In genomic region chr17:8383143-8383974, GRCh38 we compare ENCODE assay signal across 8 cellular contexts. TPM values are rescaled to one million over a fixed set of nuclear protein-coding genes. Genes with fewer than 3 reads are reported as not detected.
DNase-seq lines count a peak whose midpoint lies in the region; TF ChIP-seq lines count a peak whose summit lies in the region.

Gene RPL26, minus strand, starts transcription at chr17:8383193. Its CDS starts 883 bp downstream, at chr17:8382310.

- 0% methylated on average over 19 of the region's 70 CpGs for WGBS in SK-N-SH (ENCODE audit: low lambda C conversion rate)
- WGBS in thymus = under 1% methylated on average over 70 of the region's 70 CpGs

- CTCF ChIA-PET in SK-N-SH (lab: Yijun Ruan, JAX) = interaction anchor here (0.6 to 2.9 kb wide), 40 partner anchors 8 to 407 kb away, joined by 3 to 19 read pairs (median 4); partner anchors contain the start of genes CCDC42, MYH10, NDEL1 and RNF222

- H3K27me3 Mint-ChIP-seq in HFFc6 (ENCODE audit: insufficient read depth) = peaks cover 11% of the 10 kb centered on the region
- no peaks in the 10 kb centered on the region for H3K27me3 Mint-ChIP-seq in activated naive CD4-positive, alpha-beta T cell treated with anti-CD3 and anti-CD28 coated beads, Interleukin-2, amount 50 U/mL, for 24 hours

- H3K9me2 ChIP-seq in SK-N-SH = no peaks in the 10 kb centered on the region

- H3K4me2 ChIP-seq in SK-N-SH (peak within 1 kb of the TSS; percentile 98), osteoblast (ENCODE audit: insufficient read depth, low read length) (peak within 1 kb of the TSS; percentile 87)

- peaks cover 39% of the 10 kb centered on the region for H4K20me1 ChIP-seq in SK-N-SH (ENCODE audit: insufficient read depth)
- peaks cover 30% of the 10 kb centered on the region for H4K20me1 ChIP-seq in osteoblast (ENCODE audit: insufficient read depth, low read length)

- H3K36me3 ChIP-seq in SK-N-SH (replicated peaks in 1 of 2; ENCODE audit: control insufficient read depth in 1 of 2, insufficient read depth in 2 of 2, low read length in 1 of 2) = peaks cover 23 to 40% of the 10 kb centered on the region in 2 experiments
- H3K36me3 ChIP-seq in osteoblast (ENCODE audit: insufficient read depth, low read length) = peaks cover 35% of the 10 kb centered on the region
- H3K36me3 ChIP-seq in thymus (ENCODE audit: control insufficient read depth, insufficient read depth) = peaks cover 29% of the 10 kb centered on the region

- H3K4me1 ChIP-seq in SK-N-SH (ENCODE audit: control insufficient read depth in 1 of 2, insufficient read depth in 2 of 2, low read depth in 1 of 2, low read length in 1 of 2) (peaks cover 21 to 28% of the 10 kb centered on the region in 2 experiments; a peak in 3 of 4 replicates), osteoblast (ENCODE audit: insufficient read depth, low read length) (peaks cover 34% of the 10 kb centered on the region), thymus (ENCODE audit: control insufficient read depth, insufficient read depth, low read length) (peaks cover 18% of the 10 kb centered on the region)

- TF ChIP-seq POLR2A in NB4 (IDR thresholded peaks at IDR 0.05; ENCODE audit: extremely low read depth, insufficient read length) = peak; percentile 92

- H3K27me3 ChIP-seq in SK-N-SH (ENCODE audit: insufficient read depth) (no peaks in the 10 kb centered on the region), osteoblast (ENCODE audit: insufficient read depth, low read length) (no peaks in the 10 kb centered on the region), thymus (ENCODE audit: control insufficient read depth, insufficient read depth) (no peaks in the 10 kb centered on the region)

- peak within 1 kb of the TSS; percentile 95 for H3K9ac ChIP-seq in SK-N-SH

- TF ChIP-seq CTCF in HFFc6 (IDR thresholded peaks at IDR 0.05) = peak; percentile 99
- TF ChIP-seq CTCF in NB4 (IDR thresholded peaks at IDR 0.05; ENCODE audit: low read depth, low read length) = peak; percentile 38
- peak; percentile 98 for TF ChIP-seq CTCF in SK-N-SH (IDR thresholded peaks at IDR 0.05)
- peak; percentile 97 for TF ChIP-seq CTCF in osteoblast (IDR thresholded peaks at IDR 0.05; ENCODE audit: extremely low read depth, low read depth, low read length)

- peak within 1 kb of the TSS; percentile 73 for H2AFZ ChIP-seq in SK-N-SH (ENCODE audit: low read depth)
- H2AFZ ChIP-seq in osteoblast (ENCODE audit: low read length) = peak within 1 kb of the TSS; percentile 72

- peak; percentile 98 for DNase-seq in HFFc6
- peak; percentile 94 for DNase-seq in NB4 (ENCODE audit: low read depth)
- DNase-seq in SK-N-SH = peak; percentile 94
- DNase-seq in glomerular visceral epithelial cell (ENCODE audit: extremely low spot score) = peak; percentile 99
- DNase-seq in osteoblast (ENCODE audit: insufficient read length, low spot score, missing footprints) = peak; percentile 97

- peak; percentile 40; the same call in 1 of the 2 replicates for TF ChIP-seq RAD21 in SK-N-SH (IDR thresholded peaks at IDR 0.05; ENCODE audit: low read length)

- peaks cover 61% of the 10 kb centered on the region for H3K4me1 Mint-ChIP-seq in HFFc6 (ENCODE audit: low read depth)
- H3K4me1 Mint-ChIP-seq in activated naive CD4-positive, alpha-beta T cell treated with anti-CD3 and anti-CD28 coated beads, Interleukin-2, amount 50 U/mL, for 24 hours = peaks cover 45% of the 10 kb centered on the region

- peak in 1 of 2 experiments; percentile 8; a peak in 1 of 4 replicates for TF ChIP-seq EP300 in SK-N-SH (IDR thresholded peaks at IDR 0.05; ENCODE audit: borderline replicate concordance in 1 of 2, low read depth in 1 of 2, low read length in 1 of 2)

- peaks cover 64% of the 10 kb centered on the region for H3F3A ChIP-seq in SK-N-SH (replicated peaks; ENCODE audit: insufficient read depth)

- peak within 1 kb of the TSS; percentile 100 for H3K4me3 Mint-ChIP-seq in HFFc6
- H3K4me3 Mint-ChIP-seq in activated naive CD4-positive, alpha-beta T cell treated with anti-CD3 and anti-CD28 coated beads, Interleukin-2, amount 50 U/mL, for 24 hours = peak within 1 kb of the TSS; percentile 100

- no peaks in the 10 kb centered on the region for H3K9me3 ChIP-seq in SK-N-SH
- H3K9me3 ChIP-seq in osteoblast (ENCODE audit: low read depth, low read length) = no peaks in the 10 kb centered on the region
- H3K9me3 ChIP-seq in thymus (ENCODE audit: control insufficient read depth) = no peaks in the 10 kb centered on the region

- H3K36me3 Mint-ChIP-seq in HFFc6 (ENCODE audit: low read depth) = peaks cover 46% of the 10 kb centered on the region
- peaks cover 27% of the 10 kb centered on the region for H3K36me3 Mint-ChIP-seq in activated naive CD4-positive, alpha-beta T cell treated with anti-CD3 and anti-CD28 coated beads, Interleukin-2, amount 50 U/mL, for 24 hours

- H3K27ac ChIP-seq in SK-N-SH (ENCODE audit: low read depth in 2 of 2, low read length in 1 of 2) (peak within 1 kb of the TSS; percentile 77 to 90), osteoblast (ENCODE audit: low read depth, low read length) (peak within 1 kb of the TSS; percentile 72), thymus (ENCODE audit: low read depth) (peak within 1 kb of the TSS; percentile 88)

- H3K27ac Mint-ChIP-seq in HFFc6 = peak within 1 kb of the TSS; percentile 99
- peak within 1 kb of the TSS; percentile 98 for H3K27ac Mint-ChIP-seq in activated naive CD4-positive, alpha-beta T cell treated with anti-CD3 and anti-CD28 coated beads, Interleukin-2, amount 50 U/mL, for 24 hours

- H3K9me3 Mint-ChIP-seq in HFFc6 = no peaks in the 10 kb centered on the region; the same call in 1 of the 2 replicates
- no peaks in the 10 kb centered on the region for H3K9me3 Mint-ChIP-seq in activated naive CD4-positive, alpha-beta T cell treated with anti-CD3 and anti-CD28 coated beads, Interleukin-2, amount 50 U/mL, for 24 hours

- peaks cover 47% of the 10 kb centered on the region for H3K79me2 ChIP-seq in SK-N-SH (ENCODE audit: insufficient read depth)
- H3K79me2 ChIP-seq in osteoblast (ENCODE audit: insufficient read depth, low read length) = peaks cover 43% of the 10 kb centered on the region

- POLR2A ChIA-PET in SK-N-SH (lab: Yijun Ruan, JAX) = interaction anchor here (0.7 to 1.2 kb wide), 6 partner anchors 9 to 402 kb away, joined by 3 to 6 read pairs (median 4); partner anchors contain the start of genes MYH10 and SLC25A35

- H3K4me3 ChIP-seq in GM08714 (ENCODE audit: low read length) = peak within 1 kb of the TSS; percentile 96
- peak within 1 kb of the TSS; percentile 99 for H3K4me3 ChIP-seq in NB4 (ENCODE audit: low read depth, low read length)
- peak within 1 kb of the TSS; percentile 73 to 87 for H3K4me3 ChIP-seq in SK-N-SH (ENCODE audit: low read depth in 2 of 2, low read length in 1 of 2)
- H3K4me3 ChIP-seq in osteoblast (ENCODE audit: insufficient read depth, low read length) = peak within 1 kb of the TSS; percentile 91
- H3K4me3 ChIP-seq in thymus (ENCODE audit: low read length) = peak within 1 kb of the TSS; percentile 94

TF ChIP-seq in SK-N-SH, 30 proteins besides CTCF, POLR2A, EP300 and RAD21 (continues in another document):
- TF ChIP-seq TEAD4 (IDR thresholded peaks at IDR 0.05; ENCODE audit: borderline replicate concordance, insufficient read depth) (no peak), NRF1 (IDR thresholded peaks at IDR 0.05; ENCODE audit: low read depth, low read length) (no peak), ZBTB33 (IDR thresholded peaks at IDR 0.05; ENCODE audit: borderline replicate concordance, low read depth) (peak; percentile 99), CHD2 (IDR thresholded peaks at IDR 0.05; ENCODE audit: low read length, partially characterized antibody) (peak; percentile 99), TAF1 (IDR thresholded peaks at IDR 0.05; ENCODE audit: borderline replicate concordance, low read depth, low read length) (peak; percentile 100), MXI1 (IDR thresholded peaks at IDR 0.05; ENCODE audit: low read depth, low read length) (peak; percentile 94), RFX5 (IDR thresholded peaks at IDR 0.05; ENCODE audit: low read length) (no peak)
- TF ChIP-seq, protein P1, sequence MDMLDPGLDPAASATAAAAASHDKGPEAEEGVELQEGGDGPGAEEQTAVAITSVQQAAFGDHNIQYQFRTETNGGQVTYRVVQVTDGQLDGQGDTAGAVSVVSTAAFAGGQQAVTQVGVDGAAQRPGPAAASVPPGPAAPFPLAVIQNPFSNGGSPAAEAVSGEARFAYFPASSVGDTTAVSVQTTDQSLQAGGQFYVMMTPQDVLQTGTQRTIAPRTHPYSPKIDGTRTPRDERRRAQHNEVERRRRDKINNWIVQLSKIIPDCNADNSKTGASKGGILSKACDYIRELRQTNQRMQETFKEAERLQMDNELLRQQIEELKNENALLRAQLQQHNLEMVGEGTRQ (IDR thresholded peaks at IDR 0.05; ENCODE audit: borderline replicate concordance, low read depth, low read length) = no peak
- TF ChIP-seq, protein P2, sequence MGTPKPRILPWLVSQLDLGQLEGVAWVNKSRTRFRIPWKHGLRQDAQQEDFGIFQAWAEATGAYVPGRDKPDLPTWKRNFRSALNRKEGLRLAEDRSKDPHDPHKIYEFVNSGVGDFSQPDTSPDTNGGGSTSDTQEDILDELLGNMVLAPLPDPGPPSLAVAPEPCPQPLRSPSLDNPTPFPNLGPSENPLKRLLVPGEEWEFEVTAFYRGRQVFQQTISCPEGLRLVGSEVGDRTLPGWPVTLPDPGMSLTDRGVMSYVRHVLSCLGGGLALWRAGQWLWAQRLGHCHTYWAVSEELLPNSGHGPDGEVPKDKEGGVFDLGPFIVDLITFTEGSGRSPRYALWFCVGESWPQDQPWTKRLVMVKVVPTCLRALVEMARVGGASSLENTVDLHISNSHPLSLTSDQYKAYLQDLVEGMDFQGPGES (IDR thresholded peaks at IDR 0.05; ENCODE audit: low read depth, low read length) = no peak

RNA-seq across cellular contexts. Expression of gene RPL26, which starts in this region (rescaled TPM):
- total RNA-seq in HFFc6 (2021; fragmentation: NEBNext Ultra II Directional; extraction: Animal tissue kit (Norgen Biotek cat#: 25700)) = 1,000 to 10,000 TPM; 1,301 to 1,432 (median 1,370) TPM
- polyA plus RNA-seq in SK-N-SH (2012; rRNA removed) = 4,770 and 5,684 TPM in 2 replicates
- polyA plus RNA-seq in SK-N-SH (2012; cell fraction: cytosol; rRNA removed) = 7,597 and 10,418 TPM in 2 replicates
- 774 and 1,084 TPM in 2 replicates for polyA plus RNA-seq in SK-N-SH (2012; cell fraction: nucleus; rRNA removed)
- total RNA-seq in osteoblast = 1,921 and 2,089 TPM in 2 replicates
- polyA plus RNA-seq in thymus = 6,011 TPM

Comparison
In these comparisons a context has a peak if more than half of its experiments do, and no peak if none do; other contexts are left out.
1. Peak in every context shown above with its lines: DNase-seq, H3K4me3 ChIP-seq and H3K27ac ChIP-seq.
2. CTCF ChIP-seq: peak in every context shown above with its lines; median percentile 99 in HFFc6; 98 in SK-N-SH; 97 in osteoblast; 38 in NB4.